In the genomic region with DNA sequence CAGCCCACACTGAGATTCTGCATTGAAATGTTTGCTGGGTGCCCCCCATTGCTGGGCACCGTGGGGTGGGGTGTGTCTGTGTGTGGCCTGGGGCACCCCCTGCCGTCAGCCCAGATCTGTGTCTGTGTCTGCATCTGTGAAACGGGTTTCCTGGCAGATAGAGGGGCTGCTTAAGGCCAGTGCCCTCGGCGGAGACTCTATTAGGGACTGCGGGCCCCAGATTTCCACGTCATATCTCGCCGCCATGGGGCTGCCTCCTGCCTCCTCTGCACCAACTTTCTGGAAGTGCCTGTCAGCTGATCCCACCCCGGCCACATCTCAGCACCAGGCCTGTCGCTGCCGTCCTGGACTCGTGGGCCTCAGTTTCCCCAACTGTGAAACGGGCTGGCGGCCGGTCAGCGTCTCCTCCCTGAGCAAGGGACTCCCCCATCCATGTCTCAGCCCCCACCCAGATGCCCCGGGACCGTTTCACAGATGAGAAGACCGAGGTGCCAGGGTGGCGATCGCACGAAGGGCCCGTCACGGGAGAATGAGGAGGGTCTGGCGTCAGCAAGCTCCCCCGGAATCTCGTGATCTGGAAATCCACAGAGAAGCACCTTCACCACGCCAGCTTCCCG, we compare ENCODE assay signal across 18 cellular contexts. TPM values are rescaled to one million over a fixed set of nuclear protein-coding genes. Genes with fewer than 3 reads are reported as not detected.
A peak's percentile ranks its signal among the peaks of the same experiment; 100 is the strongest.
DNase-seq lines count a peak whose midpoint lies in the region; ATAC-seq, FAIRE-seq and TF ChIP-seq lines count a peak whose summit lies in the region.
"Had no signal": no experiment of that assay in that cellular context is flagged by ENCODE, and none has a peak within 500 bp of the region (broad histone marks: within the 10 kb centered on the region; RNA-seq: fewer than 3 reads in every experiment).

No MANE protein-coding gene starts in this region.

- no peak for TF ChIP-seq EP300 in gastroesophageal sphincter (IDR thresholded peaks at IDR 0.05)

- DNase-seq in GM19239 (ENCODE audit: insufficient read length, low spot score): no peak
- peak; percentile 31 for DNase-seq in RWPE2 (ENCODE audit: low spot score)
- no peak for DNase-seq in activated gamma-delta T cell treated with Interleukin-2 at 50 U/mL for 16 hours
- DNase-seq in retina: no peak
- DNase-seq in natural killer cell: no peak
- DNase-seq: activated CD4-positive, alpha-beta T cell treated with anti-CD3 and anti-CD28 coated beads, Interleukin-2, amount 50 U/mL, for 48 hours; activated naive CD4-positive, alpha-beta T cell treated with Interleukin-2 at 50 U/mL for 16 hours; Calu3; central memory CD4-positive, alpha-beta T cell; IMR-90; NCI-H187 treated with DMSO at 0.1 percent for 48 hours had no signal

- H3K4me1 ChIP-seq in BLaER1: peaks cover 76% of the 10 kb centered on the region
- no peaks in the 10 kb centered on the region for H3K4me1 ChIP-seq in RWPE2 (ENCODE audit: insufficient read depth, poor library complexity, severe bottlenecking)
- H3K4me1 ChIP-seq in gastroesophageal sphincter: peaks cover 0 to 3% (median 0%) of the 10 kb centered on the region in 3 donors

- TF ChIP-seq CTCF in RWPE2 (IDR thresholded peaks at IDR 0.05; ENCODE audit: poor library complexity, severe bottlenecking): no peak
- TF ChIP-seq CTCF in gastroesophageal sphincter (IDR thresholded peaks at IDR 0.05): no peak
- no peak for TF ChIP-seq CTCF in natural killer cell (IDR thresholded peaks at IDR 0.05)

- no peak for TF ChIP-seq POLR2A in gastroesophageal sphincter (IDR thresholded peaks at IDR 0.05)

- peaks cover 74% of the 10 kb centered on the region for H4K20me1 ChIP-seq in BLaER1

- H3K27me3 ChIP-seq in BLaER1: no peaks in the 10 kb centered on the region
- no peaks in the 10 kb centered on the region for H3K27me3 ChIP-seq in RWPE2 (ENCODE audit: insufficient read depth, poor library complexity, severe bottlenecking)
- no peaks in the 10 kb centered on the region for H3K27me3 ChIP-seq in gastroesophageal sphincter
- H3K27me3 ChIP-seq: esophagus squamous epithelium had no signal

- WGBS in gastroesophageal sphincter (ENCODE audit: low coverage in 1 of 2), 2 donors: no CpG with 5 or more reads among the region's 30 CpGs

- peak overlapping the region; percentile 84 for H3K4me2 ChIP-seq in BLaER1

- H3K9me3 ChIP-seq in BLaER1: peaks cover 3% of the 10 kb centered on the region; the same call in 1 of the 2 replicates
- no peaks in the 10 kb centered on the region for H3K9me3 ChIP-seq in RWPE2 (ENCODE audit: severe bottlenecking)
- H3K9me3 ChIP-seq in gastroesophageal sphincter: no peaks in the 10 kb centered on the region
- H3K9me3 ChIP-seq: esophagus squamous epithelium, thoracic aorta had no signal

- H3K27ac ChIP-seq in BLaER1: peak overlapping the region; percentile 36; the same call in 1 of the 2 replicates
- H3K27ac ChIP-seq in RWPE2 (ENCODE audit: poor library complexity, severe bottlenecking): no peak overlapping the region
- H3K27ac ChIP-seq in gastroesophageal sphincter: no peak overlapping the region
- H3K27ac ChIP-seq: thoracic aorta had no signal

- no peak overlapping the region for H3K27ac Mint-ChIP-seq in natural killer cell

- no peaks in the 10 kb centered on the region for H3K4me1 Mint-ChIP-seq in natural killer cell

- peaks cover 32% of the 10 kb centered on the region for H3K36me3 ChIP-seq in BLaER1
- no peaks in the 10 kb centered on the region for H3K36me3 ChIP-seq in RWPE2 (ENCODE audit: low read depth)
- H3K36me3 ChIP-seq in gastroesophageal sphincter: peaks cover 0 to 9% of the 10 kb centered on the region in 2 donors
- H3K36me3 ChIP-seq: thoracic aorta had no signal

- no peak overlapping the region for H3K9ac ChIP-seq in BLaER1

- H3K27me3 Mint-ChIP-seq in natural killer cell (ENCODE audit: low read depth in 2 of 2): no peaks in the 10 kb centered on the region

- no peaks in the 10 kb centered on the region for H3K9me3 Mint-ChIP-seq in natural killer cell

- no peak overlapping the region for H3K4me3 ChIP-seq in BLaER1
- no peak overlapping the region for H3K4me3 ChIP-seq in RWPE2 (ENCODE audit: severe bottlenecking)
- no peak overlapping the region for H3K4me3 ChIP-seq in gastroesophageal sphincter
- H3K4me3 ChIP-seq: esophagus squamous epithelium, thoracic aorta had no signal

- H3K4me3 Mint-ChIP-seq in natural killer cell: no peak overlapping the region

- no peaks in the 10 kb centered on the region for H3K36me3 Mint-ChIP-seq in natural killer cell

- intact Hi-C loops in natural killer cell (cut with micrococcal nuclease): no loop called here

- FAIRE-seq in GM19239 (lab: Jason Lieb, UNC): peak; percentile 45
- FAIRE-seq: A204.1 had no signal

- ATAC-seq in HG02759 (IDR thresholded peaks at IDR 0.05; ENCODE audit: unreplicated experiment): peak; percentile 19
- ATAC-seq in RWPE2 (ENCODE audit: low read depth): no peak
- ATAC-seq in gastroesophageal sphincter: no peak
- ATAC-seq in natural killer cell: no peak

RNA-seq across cellular contexts. Expression of gene ARID3A, which starts 21.4 kb away (rescaled TPM):
- 1 to 10 TPM; 3.6 to 6.2 (median 4.9) TPM for total RNA-seq in gastroesophageal sphincter
- total RNA-seq in natural killer cell: 10 to 100 TPM; 15.9 to 24.6 (median 24.2) TPM

RNA-seq across cellular contexts. Expression of gene KISS1R, which starts 30.1 kb away (rescaled TPM):
- total RNA-seq in gastroesophageal sphincter (not detected), natural killer cell (under 1 TPM in 1 of 3 donors, not detected in 2; 0.31 TPM)
- total RNA-seq: Calu3, IMR-90, renal cortical epithelial cell, thoracic aorta had no signal

RNA-seq across cellular contexts. Expression of gene R3HDM4, which starts 34.2 kb away (rescaled TPM):
- total RNA-seq in gastroesophageal sphincter: 10 to 100 TPM; 23.7 to 44.9 (median 32.9) TPM
- total RNA-seq in natural killer cell: 100 to 1,000 TPM in 1 of 3 donors, 10 to 100 TPM in 2; 88.7 to 106 (median 97.8) TPM

RNA-seq across cellular contexts. Expression of gene WDR18, which starts 36.9 kb away (rescaled TPM):
- total RNA-seq in gastroesophageal sphincter (10 to 100 TPM in 3 of 4 donors, 1 to 10 TPM in 1; 7.2 to 43.9 (median 20.1) TPM), natural killer cell (10 to 100 TPM; 17.5 to 25.4 (median 22.7) TPM)

RNA-seq across cellular contexts. Expression of gene GRIN3B, which starts 53.0 kb away (rescaled TPM):
- not detected for total RNA-seq in gastroesophageal sphincter
- total RNA-seq in natural killer cell: under 1 TPM in 2 of 3 donors, not detected in 1; 0.09 to 0.15 TPM
- total RNA-seq: Calu3, esophagus squamous epithelium had no signal
